ENCODE assay signal across 9 cellular contexts in the genomic region with DNA sequence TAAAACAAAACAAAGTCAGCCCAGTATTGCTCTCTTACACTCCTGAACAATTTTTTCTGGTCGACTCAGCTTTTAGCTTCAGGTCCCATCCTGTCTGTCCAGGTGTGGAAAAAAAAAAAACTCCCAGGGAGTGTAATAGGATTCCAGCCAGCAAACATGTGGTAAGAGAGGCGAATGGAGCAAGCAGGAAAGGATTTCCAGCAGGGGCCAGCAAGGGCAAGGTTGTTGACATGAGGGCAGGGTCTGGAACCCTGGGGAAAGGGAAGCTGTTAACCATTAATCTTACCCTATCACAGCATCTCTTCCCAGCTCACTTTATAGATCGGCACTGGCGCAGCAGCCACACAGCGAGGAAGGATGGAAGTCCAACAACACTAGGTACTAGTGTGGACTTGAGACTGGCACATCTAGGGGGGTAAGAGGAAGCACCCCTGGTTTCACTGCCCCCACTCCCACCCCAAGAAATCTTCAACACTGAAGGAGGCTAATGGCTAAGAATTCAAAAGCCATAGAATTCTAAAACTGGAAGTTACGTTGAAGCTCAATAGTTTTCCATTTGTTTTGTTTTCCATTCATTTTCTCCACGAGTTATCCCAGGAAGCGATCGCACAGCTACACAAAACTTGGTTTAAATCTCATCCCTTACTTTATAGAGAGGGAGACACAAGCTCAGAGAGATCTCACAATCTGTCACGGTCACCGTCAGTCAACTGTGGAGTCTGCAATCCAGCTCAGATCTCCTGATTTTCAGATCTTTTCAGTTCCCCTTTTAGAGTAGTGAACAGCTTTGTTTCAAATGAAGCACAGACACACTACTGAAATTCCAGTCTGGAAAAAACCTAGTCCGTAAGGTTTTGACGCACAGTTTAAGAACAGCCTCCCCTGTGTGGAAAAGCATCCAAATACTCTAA. TPM values are rescaled to one million over a fixed set of nuclear protein-coding genes. Genes with fewer than 3 reads are reported as not detected.
DNase-seq lines count a peak whose midpoint lies in the region; ATAC-seq, FAIRE-seq and TF ChIP-seq lines count a peak whose summit lies in the region.
"Had no signal": no experiment of that assay in that cellular context is flagged by ENCODE, and none has a peak within 500 bp of the region (broad histone marks: within the 10 kb centered on the region; RNA-seq: fewer than 3 reads in every experiment).

No MANE protein-coding gene starts in this region.

- TF ChIP-seq CTCF in K562 (IDR thresholded peaks at IDR 0.05 in 2 of 3, conservative IDR thresholded peaks at IDR 0.05 in 1 of 3; ENCODE audit: insufficient read depth in 2 of 3, low read depth in 1 of 3, low read length in 3 of 3) = no peak

- BruUV-seq in K562 (replicated peaks; lab: Mats Ljungman, UMichigan) = no TSS peak

- CTCF ChIA-PET in K562 (lab: Yijun Ruan, JAX; ENCODE audit: low intra/inter-chr PET ratio) = no interaction called here

- H3K4me2 ChIP-seq in K562 (ENCODE audit: insufficient read depth, low read length) = no peak overlapping the region

- FAIRE-seq in K562 (lab: Jason Lieb, UNC) = no peak

- H3K9me3 ChIP-seq in K562 (replicated peaks; ENCODE audit: control insufficient read depth, insufficient read depth, low read depth, low read length) = no peaks in the 10 kb centered on the region

- no peaks in the 10 kb centered on the region; the same call in 2 of the 3 replicates for H3K79me2 ChIP-seq in K562 (ENCODE audit: control insufficient read depth, insufficient read depth, low read length)

- no peak overlapping the region for H3K4me3 ChIP-seq in K562

- POLR2A ChIA-PET in K562 (lab: Yijun Ruan, JAX) = interaction anchor here (0.6 to 1.4 kb wide), 3 partner anchors 9 to 417 kb away, joined by 3 to 5 read pairs (median 4); no protein-coding TSS in a partner anchor

- 62% methylated on average over 13 of the region's 13 CpGs for WGBS in K562 (ENCODE audit: insufficient coverage, low coverage, missing lambda C conversion rate)

- no peaks in the 10 kb centered on the region for H3K36me3 ChIP-seq in K562 (ENCODE audit: control insufficient read depth, insufficient read depth, low read length)

- no peaks in the 10 kb centered on the region for H3K27me3 ChIP-seq in K562 (ENCODE audit: control insufficient read depth in 2 of 2, insufficient read depth in 2 of 2, low read length in 2 of 2)

- H3K27ac ChIP-seq in K562 (ENCODE audit: extremely low read depth, low read depth, low read length) = no peak overlapping the region
- peak overlapping the region; percentile 20 for H3K27ac ChIP-seq in substantia nigra (ENCODE audit: low read depth, low read length, poor library complexity, severe bottlenecking)

- peaks cover 26 to 55% of the 10 kb centered on the region in 2 experiments for H3K4me1 ChIP-seq in K562 (replicated peaks in 1 of 2; ENCODE audit: control insufficient read depth in 2 of 2, insufficient read depth in 2 of 2, low read length in 2 of 2)

- in situ Hi-C loops in K562 (cut with MboI) = no loop called here

- no peak for TF ChIP-seq RAD21 in K562 (CRISPR knock-in tag; conservative IDR thresholded peaks at IDR 0.05 in 1 of 2, IDR thresholded peaks at IDR 0.05 in 1 of 2)

- DNase-seq in NCI-H2029 treated with DMSO at 0.1 percent for 48 hours (lab: John Stamatoyannopoulos, UW) (peak; percentile 60), K562 (ENCODE audit: extremely low read depth in 1 of 4, low spot score in 3 of 4) (no peak), kidney tubule cell (ENCODE audit: low spot score) (peak; percentile 81), substantia nigra (lab: John Stamatoyannopoulos, UW) (no peak), NCI-H1092 (lab: John Stamatoyannopoulos, UW) (no peak), NCI-H524 treated with DMSO at 0.1 percent for 48 hours (lab: John Stamatoyannopoulos, UW) (no peak)
- DNase-seq: activated T-cell treated with anti-CD3 and anti-CD28 coated beads, Interleukin-2, amount 50 U/mL, for 24 hours; NCI-H226 had no signal

- no peak for TF ChIP-seq POLR2A in K562 (conservative IDR thresholded peaks at IDR 0.05)

- H4K20me1 ChIP-seq in K562 (replicated peaks; ENCODE audit: control insufficient read depth, insufficient read depth, low read length) = no peaks in the 10 kb centered on the region

- intact Hi-C loops in K562 (cut with micrococcal nuclease) = no loop called here

- H3K9ac ChIP-seq in K562 (ENCODE audit: insufficient read depth in 1 of 2, low read depth in 2 of 2, low read length in 2 of 2) = no peak overlapping the region; a peak in 1 of 4 replicates

- no peak overlapping the region for H2AFZ ChIP-seq in K562 (ENCODE audit: low read depth, low read length)

- H3K9me1 ChIP-seq in K562 (ENCODE audit: control insufficient read depth, insufficient read depth, low read length) = no peaks in the 10 kb centered on the region

- ATAC-seq in K562 (no peak), GM19035 (IDR thresholded peaks at IDR 0.05; ENCODE audit: unreplicated experiment) (no peak)

- TF ChIP-seq EP300 in K562 (IDR thresholded peaks at IDR 0.05; ENCODE audit: low read length) = no peak

TF ChIP-seq in K562, 482 proteins besides CTCF, POLR2A, EP300 and RAD21 (continues in another document):
- no peak for TF ChIP-seq SP1 (CRISPR knock-in tag; IDR thresholded peaks at IDR 0.05)
- TF ChIP-seq DACH1 (IDR thresholded peaks at IDR 0.05; ENCODE audit: partially characterized antibody) = no peak
- no peak for TF ChIP-seq ZNF133 (CRISPR knock-in tag; IDR thresholded peaks at IDR 0.05)
- no peak for TF ChIP-seq TGIF2 (CRISPR knock-in tag; IDR thresholded peaks at IDR 0.05)
- no peak for TF ChIP-seq PBX2 (CRISPR knock-in tag; IDR thresholded peaks at IDR 0.05; ENCODE audit: low read depth)
- TF ChIP-seq PBX2 (tag; conservative IDR thresholded peaks at IDR 0.05; ENCODE audit: low read depth) = peak; percentile 33; the same call in 1 of the 2 replicates
- TF ChIP-seq SAP30 (IDR thresholded peaks at IDR 0.05; ENCODE audit: borderline replicate concordance, insufficient read depth, low read depth, low read length, poor library complexity, severe bottlenecking) = no peak
- TF ChIP-seq, protein P1, sequence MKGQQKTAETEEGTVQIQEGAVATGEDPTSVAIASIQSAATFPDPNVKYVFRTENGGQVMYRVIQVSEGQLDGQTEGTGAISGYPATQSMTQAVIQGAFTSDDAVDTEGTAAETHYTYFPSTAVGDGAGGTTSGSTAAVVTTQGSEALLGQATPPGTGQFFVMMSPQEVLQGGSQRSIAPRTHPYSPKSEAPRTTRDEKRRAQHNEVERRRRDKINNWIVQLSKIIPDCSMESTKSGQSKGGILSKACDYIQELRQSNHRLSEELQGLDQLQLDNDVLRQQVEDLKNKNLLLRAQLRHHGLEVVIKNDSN (CRISPR knock-in tag; IDR thresholded peaks at IDR 0.05) = no peak
- TF ChIP-seq PTTG1 (tag; IDR thresholded peaks at IDR 0.05; ENCODE audit: low read depth) = no peak
- no peak for TF ChIP-seq TCF3 (CRISPR knock-in tag; IDR thresholded peaks at IDR 0.05)
- TF ChIP-seq CREBBP (IDR thresholded peaks at IDR 0.05; ENCODE audit: low read depth, low read length) = no peak

RNA-seq across cellular contexts. Expression of gene SLC22A23, which starts 53.4 kb away (rescaled TPM):
- 37.5 and 58.5 TPM in 2 replicates for total RNA-seq in K562 (2011; cell fraction: chromatin; rRNA removed; ENCODE audit: low replicate concordance)
- total RNA-seq in K562 (2011; cell fraction: nucleolus; rRNA removed) = 38.7 and 44.9 TPM in 2 replicates
- 41.6 and 49.3 TPM in 2 replicates for total RNA-seq in K562 (2011; cell fraction: nucleoplasm; rRNA removed)
- 4.0 TPM in 2 replicates for total RNA-seq in K562 (2014; rRNA removed)
- 1.6 and 1.9 TPM in 2 replicates for total RNA-seq in K562 (2014; rRNA removed; fragmentation: Illumina TruSeq; extraction: Trizol)
- 1.1 and 1.2 TPM in 2 replicates for total RNA-seq in K562 (2015; rRNA removed; fragmentation: Illumina TruSeq; extraction: Trizol)
- 7.3 and 8.7 TPM in 2 replicates for total RNA-seq in K562 (2021)
- polyA plus RNA-seq in K562 (2011; rRNA removed) = 2.1 and 3.2 TPM in 2 replicates
- polyA plus RNA-seq in K562 (2011; cell fraction: cytosol; rRNA removed) = 3.3 and 3.5 TPM in 2 replicates
- 7.3 and 12.9 TPM in 2 replicates for polyA plus RNA-seq in K562 (2011; cell fraction: nucleus; rRNA removed)
- polyA plus RNA-seq in K562 (2012) = 3.6 and 8.0 TPM in 2 replicates
- polyA plus RNA-seq in K562 (2014; fragmentation: Illumina TruSeq; extraction: Trizol) = 4.1 and 5.4 TPM in 2 replicates
- polyA plus RNA-seq in K562 (2014; fragmentation: Nextera tagmentation; extraction: Ambion mirVana) = under 1 TPM; 0.30 to 0.32 TPM
- 2.5 and 4.7 TPM in 2 replicates for polyA plus RNA-seq in K562 (2014; rRNA removed)
- 6.7 and 10.2 TPM in 2 replicates for polyA minus RNA-seq in K562 (2011; rRNA and poly(A)+ RNA removed)
- 5.6 and 7.4 TPM in 2 replicates for polyA minus RNA-seq in K562 (2011; cell fraction: cytosol; rRNA and poly(A)+ RNA removed)
- 13.2 and 15.6 TPM in 2 replicates for polyA minus RNA-seq in K562 (2011; cell fraction: nucleus; rRNA and poly(A)+ RNA removed)

Comparison
In these comparisons a context has a peak if more than half of its experiments do, and no peak if none do; other contexts are left out.
1. DNase-seq: peak in NCI-H2029 treated with DMSO at 0.1 percent for 48 hours (single experiment) and kidney tubule cell (single experiment); none in K562 (0 of 4), substantia nigra (0 of 49), NCI-H1092 (single experiment) and NCI-H524 treated with DMSO at 0.1 percent for 48 hours (single experiment).